ENCODE assay signal across 1 cellular context in genomic region chr5:173057062-173057924, GRCh38.
TF ChIP-seq lines count a peak whose summit lies in the region.

No MANE protein-coding gene starts in this region.

TF ChIP-seq in HepG2, 621 proteins besides CTCF, POLR2A, EP300 and RAD21 (continued from another document and continues in another):
- TF ChIP-seq RNF219 (CRISPR knock-in tag; IDR thresholded peaks at IDR 0.05) (no peak), PHF21A (CRISPR knock-in tag; IDR thresholded peaks at IDR 0.05) (peak; percentile 42), ZNF557 (CRISPR knock-in tag; IDR thresholded peaks at IDR 0.05) (peak; percentile 67; the same call in 1 of the 2 replicates), CREM (IDR thresholded peaks at IDR 0.05) (peak; percentile 65), CREM (CRISPR knock-in tag; IDR thresholded peaks at IDR 0.05) (no peak), ZNF205 (CRISPR knock-in tag; IDR thresholded peaks at IDR 0.05) (peak; percentile 14; the same call in 1 of the 2 replicates), ZFP36L1 (CRISPR knock-in tag; IDR thresholded peaks at IDR 0.05) (no peak), FOXJ3 (CRISPR knock-in tag; IDR thresholded peaks at IDR 0.05; ENCODE audit: borderline replicate concordance) (no peak), FOXK1 (CRISPR knock-in tag; IDR thresholded peaks at IDR 0.05; ENCODE audit: borderline replicate concordance, low read depth) (peak; percentile 95), MIER3 (CRISPR knock-in tag; IDR thresholded peaks at IDR 0.05; ENCODE audit: borderline replicate concordance) (0 out of 2 replicates have a peak, but pooled peaks have one; percentile 47), RFXAP (CRISPR knock-in tag; IDR thresholded peaks at IDR 0.05; ENCODE audit: borderline replicate concordance) (peak; percentile 48; the same call in 1 of the 2 replicates), ZNF710 (CRISPR knock-in tag; IDR thresholded peaks at IDR 0.05; ENCODE audit: borderline replicate concordance) (no peak; the same call in 1 of the 2 replicates), ATF1 (CRISPR knock-in tag; IDR thresholded peaks at IDR 0.05) (peak; percentile 69), STAT6 (CRISPR knock-in tag; IDR thresholded peaks at IDR 0.05; ENCODE audit: borderline replicate concordance) (no peak), SALL2 (CRISPR knock-in tag; IDR thresholded peaks at IDR 0.05) (peak; percentile 32; the same call in 1 of the 2 replicates), ZNF879 (CRISPR knock-in tag; IDR thresholded peaks at IDR 0.05) (peak; percentile 41; the same call in 1 of the 2 replicates), ELF4 (CRISPR knock-in tag; IDR thresholded peaks at IDR 0.05; ENCODE audit: borderline replicate concordance) (peak; percentile 62; the same call in 1 of the 2 replicates), KDM5A (IDR thresholded peaks at IDR 0.05; ENCODE audit: borderline replicate concordance, low read length) (no peak; the same call in 1 of the 2 replicates), RXRB (CRISPR knock-in tag; IDR thresholded peaks at IDR 0.05; ENCODE audit: borderline replicate concordance) (peak; percentile 54), HNF1A (IDR thresholded peaks at IDR 0.05; ENCODE audit: low read depth) (no peak), HNF1A (CRISPR knock-in tag; IDR thresholded peaks at IDR 0.05; ENCODE audit: borderline replicate concordance) (no peak; the same call in 1 of the 2 replicates), SALL1 (CRISPR knock-in tag; IDR thresholded peaks at IDR 0.05) (peak; percentile 57; the same call in 1 of the 2 replicates), ZSCAN31 (CRISPR knock-in tag; IDR thresholded peaks at IDR 0.05; ENCODE audit: low read depth) (peak; percentile 62; the same call in 1 of the 2 replicates), ZNF430 (CRISPR knock-in tag; IDR thresholded peaks at IDR 0.05) (no peak), PAF1 (CRISPR knock-in tag; IDR thresholded peaks at IDR 0.05) (no peak), PBX3 (CRISPR knock-in tag; IDR thresholded peaks at IDR 0.05; ENCODE audit: borderline replicate concordance) (peak; percentile 68; the same call in 1 of the 2 replicates), MEF2D (CRISPR knock-in tag; IDR thresholded peaks at IDR 0.05) (0 out of 2 replicates have a peak, but pooled peaks have one; percentile 47), BCL6 (CRISPR knock-in tag; IDR thresholded peaks at IDR 0.05) (peak; percentile 36; the same call in 1 of the 2 replicates), DMAP1 (CRISPR knock-in tag; IDR thresholded peaks at IDR 0.05) (peak; percentile 78; the same call in 1 of the 2 replicates), ZFP41 (CRISPR knock-in tag; IDR thresholded peaks at IDR 0.05; ENCODE audit: borderline replicate concordance) (no peak)
- TF ChIP-seq, protein P1, sequence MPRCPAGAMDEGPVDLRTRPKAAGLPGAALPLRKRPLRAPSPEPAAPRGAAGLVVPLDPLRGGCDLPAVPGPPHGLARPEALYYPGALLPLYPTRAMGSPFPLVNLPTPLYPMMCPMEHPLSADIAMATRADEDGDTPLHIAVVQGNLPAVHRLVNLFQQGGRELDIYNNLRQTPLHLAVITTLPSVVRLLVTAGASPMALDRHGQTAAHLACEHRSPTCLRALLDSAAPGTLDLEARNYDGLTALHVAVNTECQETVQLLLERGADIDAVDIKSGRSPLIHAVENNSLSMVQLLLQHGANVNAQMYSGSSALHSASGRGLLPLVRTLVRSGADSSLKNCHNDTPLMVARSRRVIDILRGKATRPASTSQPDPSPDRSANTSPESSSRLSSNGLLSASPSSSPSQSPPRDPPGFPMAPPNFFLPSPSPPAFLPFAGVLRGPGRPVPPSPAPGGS (CRISPR knock-in tag; IDR thresholded peaks at IDR 0.05): no peak
- TF ChIP-seq, protein P2, sequence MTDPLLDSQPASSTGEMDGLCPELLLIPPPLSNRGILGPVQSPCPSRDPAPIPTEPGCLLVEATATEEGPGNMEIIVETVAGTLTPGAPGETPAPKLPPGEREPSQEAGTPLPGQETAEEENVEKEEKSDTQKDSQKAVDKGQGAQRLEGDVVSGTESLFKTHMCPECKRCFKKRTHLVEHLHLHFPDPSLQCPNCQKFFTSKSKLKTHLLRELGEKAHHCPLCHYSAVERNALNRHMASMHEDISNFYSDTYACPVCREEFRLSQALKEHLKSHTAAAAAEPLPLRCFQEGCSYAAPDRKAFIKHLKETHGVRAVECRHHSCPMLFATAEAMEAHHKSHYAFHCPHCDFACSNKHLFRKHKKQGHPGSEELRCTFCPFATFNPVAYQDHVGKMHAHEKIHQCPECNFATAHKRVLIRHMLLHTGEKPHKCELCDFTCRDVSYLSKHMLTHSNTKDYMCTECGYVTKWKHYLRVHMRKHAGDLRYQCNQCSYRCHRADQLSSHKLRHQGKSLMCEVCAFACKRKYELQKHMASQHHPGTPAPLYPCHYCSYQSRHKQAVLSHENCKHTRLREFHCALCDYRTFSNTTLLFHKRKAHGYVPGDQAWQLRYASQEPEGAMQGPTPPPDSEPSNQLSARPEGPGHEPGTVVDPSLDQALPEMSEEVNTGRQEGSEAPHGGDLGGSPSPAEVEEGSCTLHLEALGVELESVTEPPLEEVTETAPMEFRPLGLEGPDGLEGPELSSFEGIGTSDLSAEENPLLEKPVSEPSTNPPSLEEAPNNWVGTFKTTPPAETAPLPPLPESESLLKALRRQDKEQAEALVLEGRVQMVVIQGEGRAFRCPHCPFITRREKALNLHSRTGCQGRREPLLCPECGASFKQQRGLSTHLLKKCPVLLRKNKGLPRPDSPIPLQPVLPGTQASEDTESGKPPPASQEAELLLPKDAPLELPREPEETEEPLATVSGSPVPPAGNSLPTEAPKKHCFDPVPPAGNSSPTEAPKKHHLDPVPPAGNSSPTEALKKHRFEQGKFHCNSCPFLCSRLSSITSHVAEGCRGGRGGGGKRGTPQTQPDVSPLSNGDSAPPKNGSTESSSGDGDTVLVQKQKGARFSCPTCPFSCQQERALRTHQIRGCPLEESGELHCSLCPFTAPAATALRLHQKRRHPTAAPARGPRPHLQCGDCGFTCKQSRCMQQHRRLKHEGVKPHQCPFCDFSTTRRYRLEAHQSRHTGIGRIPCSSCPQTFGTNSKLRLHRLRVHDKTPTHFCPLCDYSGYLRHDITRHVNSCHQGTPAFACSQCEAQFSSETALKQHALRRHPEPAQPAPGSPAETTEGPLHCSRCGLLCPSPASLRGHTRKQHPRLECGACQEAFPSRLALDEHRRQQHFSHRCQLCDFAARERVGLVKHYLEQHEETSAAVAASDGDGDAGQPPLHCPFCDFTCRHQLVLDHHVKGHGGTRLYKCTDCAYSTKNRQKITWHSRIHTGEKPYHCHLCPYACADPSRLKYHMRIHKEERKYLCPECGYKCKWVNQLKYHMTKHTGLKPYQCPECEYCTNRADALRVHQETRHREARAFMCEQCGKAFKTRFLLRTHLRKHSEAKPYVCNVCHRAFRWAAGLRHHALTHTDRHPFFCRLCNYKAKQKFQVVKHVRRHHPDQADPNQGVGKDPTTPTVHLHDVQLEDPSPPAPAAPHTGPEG (CRISPR knock-in tag; IDR thresholded peaks at IDR 0.05): 0 out of 2 replicates have a peak, but pooled peaks have one; percentile 42
- TF ChIP-seq, protein P3, sequence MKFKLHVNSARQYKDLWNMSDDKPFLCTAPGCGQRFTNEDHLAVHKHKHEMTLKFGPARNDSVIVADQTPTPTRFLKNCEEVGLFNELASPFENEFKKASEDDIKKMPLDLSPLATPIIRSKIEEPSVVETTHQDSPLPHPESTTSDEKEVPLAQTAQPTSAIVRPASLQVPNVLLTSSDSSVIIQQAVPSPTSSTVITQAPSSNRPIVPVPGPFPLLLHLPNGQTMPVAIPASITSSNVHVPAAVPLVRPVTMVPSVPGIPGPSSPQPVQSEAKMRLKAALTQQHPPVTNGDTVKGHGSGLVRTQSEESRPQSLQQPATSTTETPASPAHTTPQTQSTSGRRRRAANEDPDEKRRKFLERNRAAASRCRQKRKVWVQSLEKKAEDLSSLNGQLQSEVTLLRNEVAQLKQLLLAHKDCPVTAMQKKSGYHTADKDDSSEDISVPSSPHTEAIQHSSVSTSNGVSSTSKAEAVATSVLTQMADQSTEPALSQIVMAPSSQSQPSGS (CRISPR knock-in tag; IDR thresholded peaks at IDR 0.05): peak; percentile 33; the same call in 1 of the 2 replicates
